In genomic region chr10:32983333-32983909, GRCh38 we compare ENCODE assay signal across 10 cellular contexts. TPM values are rescaled to one million over a fixed set of nuclear protein-coding genes. Genes with fewer than 3 reads are reported as not detected.
DNase-seq lines count a peak whose midpoint lies in the region; ATAC-seq and TF ChIP-seq lines count a peak whose summit lies in the region.
"Had no signal": no experiment of that assay in that cellular context is flagged by ENCODE, and none has a peak within 500 bp of the region (broad histone marks: within the 10 kb centered on the region; RNA-seq: fewer than 3 reads in every experiment).

No MANE protein-coding gene starts in this region.

- in situ Hi-C loops in astrocyte of the spinal cord (cut with HindIII; ENCODE audit: low sequenced_read_pairs): no loop called here

- no peak overlapping the region for H2BK120ac ChIP-seq in mesendoderm (ENCODE audit: low read depth, low read length)

- no peak overlapping the region for H4K8ac ChIP-seq in mesendoderm (ENCODE audit: low read depth, low read length)

- H3K79me1 ChIP-seq in mesendoderm (ENCODE audit: low read length): no peaks in the 10 kb centered on the region

- no peak overlapping the region for H4K5ac ChIP-seq in mesendoderm (ENCODE audit: low read length)

- H3K4me3 ChIP-seq in AG04450 (ENCODE audit: low read depth, low read length): no peak overlapping the region
- H3K4me3 ChIP-seq in HUES48 (ENCODE audit: low read depth, low read length): no peak overlapping the region
- H3K4me3 ChIP-seq in astrocyte of the spinal cord (ENCODE audit: low read depth, low read length): no peak overlapping the region
- H3K4me3 ChIP-seq in mesendoderm (ENCODE audit: low read length): no peak overlapping the region
- H3K4me3 ChIP-seq: pancreas had no signal

- H3K56ac ChIP-seq in mesendoderm (ENCODE audit: low read length): peak overlapping the region; percentile 46

- no CpG with 5 or more reads among the region's 3 CpGs for WGBS in mesendoderm (ENCODE audit: extremely low coverage, insufficient coverage, low lambda C conversion rate)

- H3K9me3 ChIP-seq in AG04450 (ENCODE audit: control insufficient read depth, insufficient read depth, low read length) (no peaks in the 10 kb centered on the region), HUES48 (ENCODE audit: control insufficient read depth, insufficient read depth, low read length) (no peaks in the 10 kb centered on the region)
- H3K9me3 ChIP-seq: pancreas had no signal

- no peaks in the 10 kb centered on the region for H3K79me2 ChIP-seq in mesendoderm (ENCODE audit: control insufficient read depth, insufficient read depth, low read length)

- no peak overlapping the region for H2BK5ac ChIP-seq in mesendoderm (ENCODE audit: low read length)

- H3K4me1 ChIP-seq in HUES48 (ENCODE audit: control insufficient read depth, insufficient read depth, low read length) (peaks cover 27% of the 10 kb centered on the region), mesendoderm (ENCODE audit: control insufficient read depth, low read depth, low read length) (peaks cover 6% of the 10 kb centered on the region)

- no peak for TF ChIP-seq CTCF in AG04450 (IDR thresholded peaks at IDR 0.05; ENCODE audit: low read depth, low read length)
- no peak for TF ChIP-seq CTCF in astrocyte of the spinal cord (IDR thresholded peaks at IDR 0.05; ENCODE audit: low read depth, low read length)

- DNase-seq in AG04450 (ENCODE audit: low read depth, low spot score) (peak; percentile 84), astrocyte of the spinal cord (ENCODE audit: low read depth, low spot score) (peak; percentile 96), mesendoderm (peak; percentile 94), NCI-H526 (lab: John Stamatoyannopoulos, UW) (no peak)
- no peak for DNase-seq in stimulated activated naive CD4-positive, alpha-beta T cell (lab: John Stamatoyannopoulos, UW)
- DNase-seq: KG1 had no signal

- H3K27me3 ChIP-seq in AG04450 (ENCODE audit: control insufficient read depth, insufficient read depth, low read length): no peaks in the 10 kb centered on the region
- no peaks in the 10 kb centered on the region for H3K27me3 ChIP-seq in HUES48 (ENCODE audit: control insufficient read depth, insufficient read depth, low read length)
- no peaks in the 10 kb centered on the region for H3K27me3 ChIP-seq in mesendoderm (ENCODE audit: insufficient read depth, low read length, poor library complexity)
- H3K27me3 ChIP-seq: pancreas had no signal

- H3K27ac ChIP-seq in AG04450 (ENCODE audit: low read depth, low read length) (peak overlapping the region; percentile 93), HUES48 (ENCODE audit: low read depth, low read length) (peak overlapping the region; percentile 87), mesendoderm (ENCODE audit: low read depth, low read length) (peak overlapping the region; percentile 79)

- H3K9ac ChIP-seq in HUES48 (ENCODE audit: low read depth, low read length): no peak overlapping the region
- no peak overlapping the region for H3K9ac ChIP-seq in mesendoderm (ENCODE audit: low read length)

- H2BK15ac ChIP-seq in mesendoderm (replicated peaks; ENCODE audit: low read depth): no peak overlapping the region

- H2AK5ac ChIP-seq in mesendoderm (ENCODE audit: low read length): no peak overlapping the region

- CTCF ChIA-PET in AG04450 (lab: Charles Lee): interaction anchor here (1.0 to 2.5 kb wide), 3 partner anchors 19 to 25 kb away, joined by 3 to 5 read pairs (median 3); no protein-coding TSS in a partner anchor

- no peaks in the 10 kb centered on the region for H3K36me3 ChIP-seq in HUES48 (ENCODE audit: control insufficient read depth, insufficient read depth, low read length)
- no peaks in the 10 kb centered on the region for H3K36me3 ChIP-seq in mesendoderm (ENCODE audit: control insufficient read depth, insufficient read depth, low read length)
- H3K36me3 ChIP-seq: pancreas had no signal

- H3K23ac ChIP-seq in mesendoderm (ENCODE audit: low read length): no peak overlapping the region

- POLR2A ChIA-PET in AG04450 (lab: Yijun Ruan, JAX): interaction anchor here (0.9 to 1.3 kb wide), 3 partner anchors 20 to 146 kb away, joined by 3 to 5 read pairs (median 3); no protein-coding TSS in a partner anchor

- peak overlapping the region; percentile 83 for H3K18ac ChIP-seq in mesendoderm (ENCODE audit: low read length)

- peak overlapping the region; percentile 81 for H3K4ac ChIP-seq in mesendoderm (ENCODE audit: low read depth, low read length)

- no peak overlapping the region for H3K4me2 ChIP-seq in mesendoderm (ENCODE audit: low read length)

- ATAC-seq in GM18502 (IDR thresholded peaks at IDR 0.05; ENCODE audit: poor library complexity, unreplicated experiment): no peak
- no peak for ATAC-seq in GM18498 (IDR thresholded peaks at IDR 0.05; ENCODE audit: unreplicated experiment)

RNA-seq across cellular contexts. Expression of gene ITGB1, which starts 25.4 kb away (rescaled TPM):
- 1,870 and 2,796 TPM in 2 replicates for polyA plus RNA-seq in AG04450 (2011; rRNA removed)
- 1,381 and 1,666 TPM in 2 replicates for polyA minus RNA-seq in AG04450 (2011; rRNA and poly(A)+ RNA removed)
- 237 TPM for polyA plus RNA-seq in mesendoderm (2013, experiment 1 of 2)
- 240 TPM for polyA plus RNA-seq in mesendoderm (2013, experiment 2 of 2)

Comparison
In these comparisons a context has a peak if more than half of its experiments do, and no peak if none do; other contexts are left out.
1. DNase-seq: peak in AG04450 (single experiment), astrocyte of the spinal cord (single experiment) and mesendoderm (single experiment); none in NCI-H526 (0 of 2) and stimulated activated naive CD4-positive, alpha-beta T cell (0 of 6).
2. Peak in every context shown above with its lines, with median percentiles within 50 percentile points of each other: H3K27ac ChIP-seq.